ENCODE assay signal across 1 cellular context in genomic region chr5:30994170-30994569, GRCh38.
TF ChIP-seq lines count a peak whose summit lies in the region.

No MANE protein-coding gene starts in this region.

TF ChIP-seq in GM23338, 12 proteins besides CTCF, POLR2A, EP300 and RAD21 (continued from another document):
- no peak for TF ChIP-seq ZNF462 (CRISPR knock-in tag; IDR thresholded peaks at IDR 0.05)
TF ChIP-seq in GM23338: peak in this region for 0.
